Comparison of ENCODE assay signal across 17 cellular contexts in the genomic region with DNA sequence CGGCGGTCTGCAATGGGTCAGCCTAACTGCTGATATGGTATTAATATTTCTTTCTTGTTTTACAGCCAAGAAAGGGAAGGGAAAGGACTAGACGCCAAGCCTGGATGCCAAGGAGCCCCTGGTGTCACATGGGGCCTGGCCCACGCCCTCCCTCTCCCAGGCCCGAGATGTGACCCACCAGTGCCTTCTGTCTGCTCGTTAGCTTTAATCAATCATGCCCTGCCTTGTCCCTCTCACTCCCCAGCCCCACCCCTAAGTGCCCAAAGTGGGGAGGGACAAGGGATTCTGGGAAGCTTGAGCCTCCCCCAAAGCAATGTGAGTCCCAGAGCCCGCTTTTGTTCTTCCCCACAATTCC. TPM values are rescaled to one million over a fixed set of nuclear protein-coding genes. Genes with fewer than 3 reads are reported as not detected.
DNase-seq lines count a peak whose midpoint lies in the region; ATAC-seq, FAIRE-seq and TF ChIP-seq lines count a peak whose summit lies in the region.
"Had no signal": no experiment of that assay in that cellular context is flagged by ENCODE, and none has a peak within 500 bp of the region (broad histone marks: within the 10 kb centered on the region; RNA-seq: fewer than 3 reads in every experiment).

No MANE protein-coding gene starts in this region.

- no peak for TF ChIP-seq RAD21 in K562 (CRISPR knock-in tag; conservative IDR thresholded peaks at IDR 0.05 in 1 of 2, IDR thresholded peaks at IDR 0.05 in 1 of 2)

- H3K79me2 ChIP-seq in H9 (ENCODE audit: insufficient read depth, low read length), result no peaks in the 10 kb centered on the region
- peaks cover 16% of the 10 kb centered on the region for H3K79me2 ChIP-seq in K562 (ENCODE audit: control insufficient read depth, insufficient read depth, low read length)

- no peak for TF ChIP-seq EP300 in K562 (IDR thresholded peaks at IDR 0.05; ENCODE audit: low read length)

- peaks cover 36% of the 10 kb centered on the region for H3K27me3 Mint-ChIP-seq in H9 (ENCODE audit: low read depth)
- H3K27me3 Mint-ChIP-seq in nephron (ENCODE audit: low read depth), result peaks cover 29% of the 10 kb centered on the region

- H2BK12ac ChIP-seq in H9 (ENCODE audit: insufficient read length, low read depth, low read length), result no peak overlapping the region

- ATAC-seq in K562, result no peak
- ATAC-seq: gastrocnemius medialis had no signal

- H3T11ph ChIP-seq in H9 (ENCODE audit: low read length), result no peak overlapping the region

- no peak overlapping the region for H2BK15ac ChIP-seq in H9 (ENCODE audit: low read depth, low read length)

- H3K4me2 ChIP-seq in H9 (ENCODE audit: insufficient read depth, insufficient read length, low read length) (no peak overlapping the region), K562 (ENCODE audit: insufficient read depth, low read length) (peak overlapping the region; percentile 81; the same call in 1 of the 2 replicates)

- H3K4me1 Mint-ChIP-seq in H9 (peaks cover 12 to 36% of the 10 kb centered on the region in 2 experiments), nephron (peaks cover 5% of the 10 kb centered on the region)

- no peak overlapping the region for H3K14ac ChIP-seq in H9 (ENCODE audit: insufficient read depth, low read length)

- H3K36me3 Mint-ChIP-seq in H9 (ENCODE audit: insufficient read depth in 1 of 3, low read depth in 3 of 3) (peaks cover 5 to 10% (median 9%) of the 10 kb centered on the region in 3 experiments; a peak in 5 of 7 replicates), nephron (ENCODE audit: low read depth) (peaks cover 13% of the 10 kb centered on the region)

- no peak overlapping the region for H4K8ac ChIP-seq in H9 (replicated peaks; ENCODE audit: insufficient read length, low read depth, low read length)

- CTCF ChIA-PET in K562 (lab: Yijun Ruan, JAX; ENCODE audit: low intra/inter-chr PET ratio), result interaction anchor here (0.6 to 1.5 kb wide), 2 partner anchors 133 to 154 kb away, joined by 3 to 10 read pairs; no protein-coding TSS in a partner anchor

- no CpG with 5 or more reads among the region's 7 CpGs for WGBS in H9 (ENCODE audit: extremely low coverage, insufficient read length, low lambda C conversion rate)
- WGBS in K562 (ENCODE audit: insufficient coverage, low coverage, missing lambda C conversion rate), result 53% methylated on average over 6 of the region's 7 CpGs

- H3K27ac Mint-ChIP-seq in H9 (no peak overlapping the region), nephron (peak overlapping the region in 1 of 3 experiments; percentile 87)

- no peak overlapping the region for H2BK20ac ChIP-seq in H9 (ENCODE audit: low read depth, low read length, poor library complexity, severe bottlenecking)

- H3K18ac ChIP-seq in H9 (ENCODE audit: insufficient read length, low read depth, low read length), result no peak overlapping the region

- peaks cover 4% of the 10 kb centered on the region; the same call in 1 of the 2 replicates for H3K4me1 ChIP-seq in H9 (ENCODE audit: insufficient read depth, low read length)
- H3K4me1 ChIP-seq in K562 (replicated peaks in 1 of 2; ENCODE audit: control insufficient read depth in 2 of 2, insufficient read depth in 2 of 2, low read length in 2 of 2), result peaks cover 26 to 82% of the 10 kb centered on the region in 2 experiments
- H3K4me1 ChIP-seq in uterus, result peaks cover 0 to 9% of the 10 kb centered on the region in 2 donors

- H3K9ac ChIP-seq in H9 (ENCODE audit: extremely low read depth, insufficient read length, low read length) (no peak overlapping the region), K562 (ENCODE audit: insufficient read depth in 1 of 2, low read depth in 2 of 2, low read length in 2 of 2) (peak overlapping the region in 1 of 2 experiments; percentile 21; a peak in 1 of 4 replicates)

- H2AFZ ChIP-seq in H9 (ENCODE audit: low read length) (no peak overlapping the region), K562 (ENCODE audit: low read depth, low read length) (no peak overlapping the region)

- H2BK5ac ChIP-seq in H9 (ENCODE audit: insufficient read length, low read length), result no peak overlapping the region

- H3K23ac ChIP-seq in H9 (ENCODE audit: insufficient read length, low read depth, low read length), result no peak overlapping the region

- no TSS peak for BruUV-seq in K562 (replicated peaks; lab: Mats Ljungman, UMichigan)

- no peak overlapping the region for H3K4ac ChIP-seq in H9 (ENCODE audit: low read depth, low read length)

- H3K4me3 Mint-ChIP-seq in H9 (peak overlapping the region; percentile 79 to 86; a peak in 2 of 5 replicates), nephron (peak overlapping the region; percentile 80 to 89 (median 84))

- peak overlapping the region; percentile 75; the same call in 1 of the 2 replicates for H3K4me3 ChIP-seq in K562
- no peak overlapping the region for H3K4me3 ChIP-seq in uterus
- H3K4me3 ChIP-seq: ascending aorta, coronary artery, gastrocnemius medialis, thoracic aorta had no signal

- intact Hi-C loops in K562 (cut with micrococcal nuclease) (loop anchor here (5.0 kb wide), 1 partner anchor 136 kb away; no protein-coding TSS in a partner anchor), uterus (cut with DNase I; ENCODE audit: low total_unique reads) (no loop called here)

- no peak overlapping the region for H3K56ac ChIP-seq in H9 (ENCODE audit: insufficient read length, low read depth, low read length)

- TF ChIP-seq CTCF in C4-2B (conservative IDR thresholded peaks at IDR 0.05), result peak; percentile 61
- TF ChIP-seq CTCF in H9 (conservative IDR thresholded peaks at IDR 0.05), result no peak; the same call in 1 of the 3 replicates
- TF ChIP-seq CTCF in K562 (IDR thresholded peaks at IDR 0.05 in 2 of 3, conservative IDR thresholded peaks at IDR 0.05 in 1 of 3; ENCODE audit: insufficient read depth in 2 of 3, low read depth in 1 of 3, low read length in 3 of 3), result peak in 1 of 3 experiments; percentile 21; a peak in 1 of 6 replicates
- peak in 1 of 3 experiments; percentile 4 for TF ChIP-seq CTCF in nephron (IDR thresholded peaks at IDR 0.05; ENCODE audit: unreplicated experiment in 3 of 3)
- TF ChIP-seq CTCF in GM20000 (IDR thresholded peaks at IDR 0.05; ENCODE audit: extremely low read depth, missing control alignments), result no peak
- TF ChIP-seq CTCF in uterus (IDR thresholded peaks at IDR 0.05), result no peak

- FAIRE-seq in K562 (lab: Jason Lieb, UNC), result no peak

- H3K79me1 ChIP-seq in H9 (ENCODE audit: insufficient read depth, low read depth, low read length, poor library complexity, severe bottlenecking), result no peaks in the 10 kb centered on the region

- H4K20me1 ChIP-seq in H9 (ENCODE audit: control insufficient read depth, insufficient read depth, insufficient read length) (no peaks in the 10 kb centered on the region), K562 (replicated peaks; ENCODE audit: control insufficient read depth, insufficient read depth, low read length) (no peaks in the 10 kb centered on the region; the same call in 1 of the 2 replicates)

- no peak for TF ChIP-seq POLR2A in K562 (conservative IDR thresholded peaks at IDR 0.05)
- no peak for TF ChIP-seq POLR2A in uterus (IDR thresholded peaks at IDR 0.05)

- peaks cover 8% of the 10 kb centered on the region for H3K23me2 ChIP-seq in H9 (ENCODE audit: insufficient read length, low read depth, low read length, poor library complexity, severe bottlenecking)

- no peak overlapping the region for H2AK5ac ChIP-seq in H9 (ENCODE audit: insufficient read length, low read length)

- H4K91ac ChIP-seq in H9 (ENCODE audit: insufficient read length, low read depth, low read length), result no peak overlapping the region

- H3K9me1 ChIP-seq in K562 (ENCODE audit: control insufficient read depth, insufficient read depth, low read length), result peaks cover 7% of the 10 kb centered on the region

- no peak overlapping the region for H2BK120ac ChIP-seq in H9 (ENCODE audit: low read depth, low read length, poor library complexity, severe bottlenecking)

- POLR2A ChIA-PET in K562 (lab: Yijun Ruan, JAX), result interaction anchor here (0.6 to 1.0 kb wide), 8 partner anchors 9 to 865 kb away, joined by 3 to 10 read pairs (median 4); partner anchors contain the start of gene CHRM4

- H3K36me3 ChIP-seq in K562 (ENCODE audit: control insufficient read depth, insufficient read depth, low read length) (peaks cover 24% of the 10 kb centered on the region; the same call in 1 of the 3 replicates), uterus (no peaks in the 10 kb centered on the region)
- H3K36me3 ChIP-seq: ascending aorta, SJCRH30, thoracic aorta had no signal

- H3K9me3 Mint-ChIP-seq in H9, result no peaks in the 10 kb centered on the region
- no peaks in the 10 kb centered on the region for H3K9me3 Mint-ChIP-seq in nephron

- DNase-seq in H9 (no peak), K562 (ENCODE audit: extremely low read depth in 1 of 4, low spot score in 3 of 4) (no peak), GM20000 (ENCODE audit: low spot score) (no peak), uterus (no peak)
- DNase-seq in activated CD8-positive, alpha-beta memory T cell treated with anti-CD3 and anti-CD28 coated beads, Interleukin-2, amount 50 U/mL, for 48 hours, result no peak
- DNase-seq: activated CD4-positive, alpha-beta T cell treated with anti-CD3 and anti-CD28 coated beads for 4 hours; activated CD8-positive, alpha-beta memory T cell treated with anti-CD3 and anti-CD28 coated beads, Interleukin-2, amount 50 U/mL, for 4 hours; activated naive CD4-positive, alpha-beta T cell; NCI-H510A had no signal

- H3K9me3 ChIP-seq in H9 (ENCODE audit: control insufficient read depth, low read depth, low read length) (no peaks in the 10 kb centered on the region), K562 (replicated peaks; ENCODE audit: control insufficient read depth, insufficient read depth, low read depth, low read length) (no peaks in the 10 kb centered on the region), uterus (no peaks in the 10 kb centered on the region)
- H3K9me3 ChIP-seq: ascending aorta, gastrocnemius medialis, SJCRH30, thoracic aorta had no signal

- no peak overlapping the region for H4K5ac ChIP-seq in H9 (ENCODE audit: insufficient read length, low read depth, low read length)

- H3K27ac ChIP-seq in C4-2B, result no peak overlapping the region
- no peak overlapping the region for H3K27ac ChIP-seq in H9 (ENCODE audit: insufficient read length, low read depth, low read length)
- H3K27ac ChIP-seq in K562 (ENCODE audit: extremely low read depth, low read depth, low read length), result no peak overlapping the region
- no peak overlapping the region for H3K27ac ChIP-seq in uterus
- H3K27ac ChIP-seq: ascending aorta, coronary artery, gastrocnemius medialis, SJCRH30, thoracic aorta had no signal

- H3K27me3 ChIP-seq in H9 (ENCODE audit: insufficient read depth, low read length) (peaks cover 3% of the 10 kb centered on the region; the same call in 1 of the 2 replicates), K562 (ENCODE audit: control insufficient read depth in 2 of 2, insufficient read depth in 2 of 2, low read length in 2 of 2) (no peaks in the 10 kb centered on the region), uterus (no peaks in the 10 kb centered on the region)
- H3K27me3 ChIP-seq: SJCRH30 had no signal

- in situ Hi-C loops in K562 (cut with MboI), result no loop called here

RNA-seq across cellular contexts. Expression of gene MDK, which starts 1.9 kb away (rescaled TPM):
- 392 and 407 TPM in 2 replicates for total RNA-seq in H9 (2021)
- total RNA-seq in K562 (2011; cell fraction: chromatin; rRNA removed; ENCODE audit: low replicate concordance), result 91.4 and 271 TPM in 2 replicates
- total RNA-seq in K562 (2011; cell fraction: nucleolus; rRNA removed), result 402 and 460 TPM in 2 replicates
- 333 and 334 TPM in 2 replicates for total RNA-seq in K562 (2011; cell fraction: nucleoplasm; rRNA removed)
- 478 and 553 TPM in 2 replicates for total RNA-seq in K562 (2014; rRNA removed)
- 91.5 and 123 TPM in 2 replicates for total RNA-seq in K562 (2014; rRNA removed; fragmentation: Illumina TruSeq; extraction: Trizol)
- 269 and 279 TPM in 2 replicates for total RNA-seq in K562 (2015; rRNA removed; fragmentation: Illumina TruSeq; extraction: Trizol)
- 396 and 429 TPM in 2 replicates for total RNA-seq in K562 (2021)
- polyA plus RNA-seq in K562 (2011; rRNA removed), result 343 and 350 TPM in 2 replicates
- polyA plus RNA-seq in K562 (2011; cell fraction: cytosol; rRNA removed), result 540 and 788 TPM in 2 replicates
- polyA plus RNA-seq in K562 (2011; cell fraction: nucleus; rRNA removed), result 206 and 271 TPM in 2 replicates
- 413 and 460 TPM in 2 replicates for polyA plus RNA-seq in K562 (2012)
- 661 and 667 TPM in 2 replicates for polyA plus RNA-seq in K562 (2014; fragmentation: Illumina TruSeq; extraction: Trizol)
- 10 to 100 TPM; 20.7 to 61.7 TPM for polyA plus RNA-seq in K562 (2014; fragmentation: Nextera tagmentation; extraction: Ambion mirVana)
- 700 and 703 TPM in 2 replicates for polyA plus RNA-seq in K562 (2014; rRNA removed)
- 33.7 and 59.6 TPM in 2 replicates for polyA minus RNA-seq in K562 (2011; rRNA and poly(A)+ RNA removed)
- 108 and 146 TPM in 2 replicates for polyA minus RNA-seq in K562 (2011; cell fraction: cytosol; rRNA and poly(A)+ RNA removed)
- 24.1 and 38.4 TPM in 2 replicates for polyA minus RNA-seq in K562 (2011; cell fraction: nucleus; rRNA and poly(A)+ RNA removed)
- total RNA-seq in uterus, result 100 to 1,000 TPM in 2 of 4 donors, 10 to 100 TPM in 2; 61.7 to 305 (median 103) TPM

RNA-seq across cellular contexts. Expression of gene CHRM4, which starts 8.2 kb away (rescaled TPM):
- total RNA-seq in H9 (2021) (1.0 and 1.1 TPM in 2 replicates), K562 (2014; rRNA removed) (0.73 and 1.3 TPM in 2 replicates), K562 (2014; rRNA removed; fragmentation: Illumina TruSeq; extraction: Trizol) (0.19 and 0.22 TPM in 2 replicates), K562 (2015; rRNA removed; fragmentation: Illumina TruSeq; extraction: Trizol) (0.22 and 0.49 TPM in 2 replicates), K562 (2021) (0.89 and 1.0 TPM in 2 replicates), uterus (under 1 TPM in 2 of 4 donors, not detected in 2; 0.14 to 0.67 TPM)
- 1.0 and 3.7 TPM in 2 replicates for total RNA-seq in K562 (2011; cell fraction: chromatin; rRNA removed; ENCODE audit: low replicate concordance)
- total RNA-seq in K562 (2011; cell fraction: nucleolus; rRNA removed), result 1.6 and 4.0 TPM in 2 replicates
- total RNA-seq in K562 (2011; cell fraction: nucleoplasm; rRNA removed), result 1.2 TPM in 2 replicates
- polyA plus RNA-seq in K562 (2011; rRNA removed) (0.62 and 0.74 TPM in 2 replicates), K562 (2014; fragmentation: Illumina TruSeq; extraction: Trizol) (0.40 and 0.76 TPM in 2 replicates), K562 (2014; fragmentation: Nextera tagmentation; extraction: Ambion mirVana) (not detected), K562 (2014; rRNA removed) (0.33 and 0.58 TPM in 2 replicates)
- polyA plus RNA-seq in K562 (2011; cell fraction: cytosol; rRNA removed), result 0.84 and 2.3 TPM in 2 replicates
- polyA plus RNA-seq in K562 (2011; cell fraction: nucleus; rRNA removed), result 0.60 and 1.5 TPM in 2 replicates
- 0.35 and 0.68 TPM in 2 replicates for polyA plus RNA-seq in K562 (2012)
- 0.42 and 1.1 TPM in 2 replicates for polyA minus RNA-seq in K562 (2011; rRNA and poly(A)+ RNA removed)
- 1.6 TPM in 1 of 2 replicates, not detected in the other for polyA minus RNA-seq in K562 (2011; cell fraction: cytosol; rRNA and poly(A)+ RNA removed)
- polyA minus RNA-seq in K562 (2011; cell fraction: nucleus; rRNA and poly(A)+ RNA removed), result 0.89 and 2.6 TPM in 2 replicates
- total RNA-seq: ascending aorta, gastrocnemius medialis, mucosa of gallbladder had no signal

RNA-seq across cellular contexts. Expression of gene DGKZ, which starts 36.1 kb away (rescaled TPM):
- total RNA-seq in H9 (2021) (68.8 and 68.9 TPM in 2 replicates), K562 (2014; rRNA removed) (78.5 and 108 TPM in 2 replicates), K562 (2014; rRNA removed; fragmentation: Illumina TruSeq; extraction: Trizol) (10.9 and 13.6 TPM in 2 replicates), K562 (2015; rRNA removed; fragmentation: Illumina TruSeq; extraction: Trizol) (44.2 and 47.5 TPM in 2 replicates), K562 (2021) (87.8 and 100 TPM in 2 replicates), uterus (10 to 100 TPM; 13.5 to 55.3 (median 42.8) TPM)
- total RNA-seq in K562 (2011; cell fraction: chromatin; rRNA removed; ENCODE audit: low replicate concordance), result 71.0 and 248 TPM in 2 replicates
- 153 and 166 TPM in 2 replicates for total RNA-seq in K562 (2011; cell fraction: nucleolus; rRNA removed)
- 88.0 and 98.6 TPM in 2 replicates for total RNA-seq in K562 (2011; cell fraction: nucleoplasm; rRNA removed)
- polyA plus RNA-seq in K562 (2011; rRNA removed) (28.2 and 49.4 TPM in 2 replicates), K562 (2014; fragmentation: Illumina TruSeq; extraction: Trizol) (48.8 and 66.2 TPM in 2 replicates), K562 (2014; fragmentation: Nextera tagmentation; extraction: Ambion mirVana) (under 1 TPM; 0.51 to 0.71 TPM), K562 (2014; rRNA removed) (73.5 and 77.9 TPM in 2 replicates)
- polyA plus RNA-seq in K562 (2011; cell fraction: cytosol; rRNA removed), result 55.4 and 121 TPM in 2 replicates
- polyA plus RNA-seq in K562 (2011; cell fraction: nucleus; rRNA removed), result 203 and 295 TPM in 2 replicates
- 64.0 and 103 TPM in 2 replicates for polyA plus RNA-seq in K562 (2012)
- 18.5 and 28.5 TPM in 2 replicates for polyA minus RNA-seq in K562 (2011; rRNA and poly(A)+ RNA removed)
- 53.9 and 65.8 TPM in 2 replicates for polyA minus RNA-seq in K562 (2011; cell fraction: cytosol; rRNA and poly(A)+ RNA removed)
- polyA minus RNA-seq in K562 (2011; cell fraction: nucleus; rRNA and poly(A)+ RNA removed), result 59.1 and 64.5 TPM in 2 replicates
